ENCODE assay signal across 15 cellular contexts in genomic region chr2:190158798-190159434, GRCh38.
A peak's percentile ranks its signal among the peaks of the same experiment; 100 is the strongest.
DNase-seq lines count a peak whose midpoint lies in the region; ATAC-seq and TF ChIP-seq lines count a peak whose summit lies in the region.
"Had no signal": no experiment of that assay in that cellular context is flagged by ENCODE, and none has a peak within 500 bp of the region (broad histone marks: within the 10 kb centered on the region; RNA-seq: fewer than 3 reads in every experiment).

No MANE protein-coding gene starts in this region.

- H3K36me3 ChIP-seq in mesendoderm (ENCODE audit: control insufficient read depth, insufficient read depth, low read length) (no peaks in the 10 kb centered on the region), aorta (ENCODE audit: control insufficient read depth in 1 of 2, insufficient read depth in 2 of 2, low read length in 1 of 2) (no peaks in the 10 kb centered on the region)

- peak overlapping the region; percentile 83 for H3K27ac Mint-ChIP-seq in endothelial cell (ENCODE audit: unreplicated experiment)
- H3K27ac Mint-ChIP-seq: activated CD8-positive, alpha-beta T cell treated with anti-CD3 and anti-CD28 coated beads, Interleukin-2, amount 10 ng/mL, durations not matched to agents 7 days and 5 days; activated naive CD8-positive, alpha-beta T cell treated with anti-CD3 and anti-CD28 coated beads, Interleukin-2, amount 10 ng/mL, durations not matched to agents 7 days and 5 days; activated T-cell treated with anti-CD3 and anti-CD28 coated beads, Interleukin-2, amount 50 U/mL, for 72 hours; stimulated activated effector memory CD8-positive, alpha-beta T cell treated with anti-CD3 and anti-CD28 coated beads, Interleukin-12 subunit alpha, Interleukin-12 subunit beta, amount 100 ng/mL, for 72 hours had no signal

- no peaks in the 10 kb centered on the region for H3K36me3 Mint-ChIP-seq in endothelial cell (ENCODE audit: low read depth, unreplicated experiment)
- H3K36me3 Mint-ChIP-seq: activated naive CD8-positive, alpha-beta T cell treated with anti-CD3 and anti-CD28 coated beads, Interleukin-2, amount 10 ng/mL, durations not matched to agents 7 days and 5 days; stimulated activated effector memory CD8-positive, alpha-beta T cell treated with anti-CD3 and anti-CD28 coated beads, Interleukin-12 subunit alpha, Interleukin-12 subunit beta, amount 100 ng/mL, for 72 hours had no signal

- no peaks in the 10 kb centered on the region for H3K9me3 Mint-ChIP-seq in endothelial cell (ENCODE audit: unreplicated experiment)
- H3K9me3 Mint-ChIP-seq: activated naive CD8-positive, alpha-beta T cell treated with anti-CD3 and anti-CD28 coated beads, Interleukin-2, amount 10 ng/mL, durations not matched to agents 7 days and 5 days; activated T-cell treated with anti-CD3 and anti-CD28 coated beads, Interleukin-2, amount 50 U/mL, for 72 hours; stimulated activated effector memory CD8-positive, alpha-beta T cell treated with anti-CD3 and anti-CD28 coated beads, Interleukin-12 subunit alpha, Interleukin-12 subunit beta, amount 100 ng/mL, for 72 hours had no signal

- no peaks in the 10 kb centered on the region for H3K79me1 ChIP-seq in mesendoderm (ENCODE audit: low read length)

- WGBS in mesendoderm (ENCODE audit: extremely low coverage, insufficient coverage, low lambda C conversion rate): no CpG with 5 or more reads among the region's 3 CpGs
- 70% methylated on average over 3 of the region's 3 CpGs for WGBS in aorta, 2 donors

- ATAC-seq in Right ventricle myocardium inferior (peak; percentile 16), aorta (ENCODE audit: low FRiP score) (peak; percentile 34), HG03342 (IDR thresholded peaks at IDR 0.05; ENCODE audit: unreplicated experiment) (no peak)
- ATAC-seq: activated CD8-positive, alpha-beta T cell treated with anti-CD3 and anti-CD28 coated beads, Interleukin-2, amount 10 ng/mL, durations not matched to agents 7 days and 5 days; activated T-cell treated with anti-CD3 and anti-CD28 coated beads, Interleukin-2, amount 50 U/mL, for 72 hours; stimulated activated effector memory CD8-positive, alpha-beta T cell treated with anti-CD3 and anti-CD28 coated beads, Interleukin-12 subunit alpha, Interleukin-12 subunit beta, amount 100 ng/mL, for 72 hours had no signal

- H3K79me2 ChIP-seq in mesendoderm (ENCODE audit: control insufficient read depth, insufficient read depth, low read length): no peaks in the 10 kb centered on the region
- H3K79me2 ChIP-seq: parathyroid adenoma had no signal

- H3K9me3 ChIP-seq in aorta (ENCODE audit: control insufficient read depth, low read length): peaks cover 1% of the 10 kb centered on the region

- no peaks in the 10 kb centered on the region for H3K27me3 ChIP-seq in mesendoderm (ENCODE audit: insufficient read depth, low read length, poor library complexity)
- no peaks in the 10 kb centered on the region for H3K27me3 ChIP-seq in aorta (ENCODE audit: control insufficient read depth in 1 of 2, insufficient read depth in 2 of 2, low read length in 1 of 2)

- no peak overlapping the region for H3K18ac ChIP-seq in mesendoderm (ENCODE audit: low read length)

- no peak overlapping the region for H3K9ac ChIP-seq in mesendoderm (ENCODE audit: low read length)
- H3K9ac ChIP-seq: parathyroid adenoma had no signal

- no peak overlapping the region for H3K4me3 ChIP-seq in mesendoderm (ENCODE audit: low read length)
- no peak overlapping the region for H3K4me3 ChIP-seq in aorta (ENCODE audit: low read length in 2 of 2)

- no peak overlapping the region for H3K4me3 Mint-ChIP-seq in endothelial cell (ENCODE audit: unreplicated experiment)
- H3K4me3 Mint-ChIP-seq: activated CD8-positive, alpha-beta T cell treated with anti-CD3 and anti-CD28 coated beads, Interleukin-2, amount 10 ng/mL, durations not matched to agents 7 days and 5 days; activated naive CD8-positive, alpha-beta T cell treated with anti-CD3 and anti-CD28 coated beads, Interleukin-2, amount 10 ng/mL, durations not matched to agents 7 days and 5 days; activated T-cell treated with anti-CD3 and anti-CD28 coated beads, Interleukin-2, amount 50 U/mL, for 72 hours; stimulated activated effector memory CD8-positive, alpha-beta T cell treated with anti-CD3 and anti-CD28 coated beads, Interleukin-12 subunit alpha, Interleukin-12 subunit beta, amount 100 ng/mL, for 72 hours had no signal

- no peak overlapping the region for H2BK15ac ChIP-seq in mesendoderm (replicated peaks; ENCODE audit: low read depth)

- no peak overlapping the region for H3K23ac ChIP-seq in mesendoderm (ENCODE audit: low read length)

- no peak overlapping the region for H2BK5ac ChIP-seq in mesendoderm (ENCODE audit: low read length)

- no peak overlapping the region for H2BK120ac ChIP-seq in mesendoderm (ENCODE audit: low read depth, low read length)

- H4K8ac ChIP-seq in mesendoderm (ENCODE audit: low read depth, low read length): no peak overlapping the region

- intact Hi-C loops in Right ventricle myocardium inferior (cut with DNase I): no loop called here
- intact Hi-C loops in cardiac septum (cut with DNase I): no loop called here
- intact Hi-C loops in aorta (cut with DNase I): no loop called here

- H3K4me1 ChIP-seq in mesendoderm (ENCODE audit: control insufficient read depth, low read depth, low read length) (no peaks in the 10 kb centered on the region), aorta (ENCODE audit: control insufficient read depth in 1 of 2, insufficient read depth in 2 of 2, low read length in 2 of 2) (no peaks in the 10 kb centered on the region)
- H3K4me1 ChIP-seq: parathyroid adenoma had no signal

- peaks cover 12% of the 10 kb centered on the region for H3K4me1 Mint-ChIP-seq in endothelial cell (ENCODE audit: unreplicated experiment)
- H3K4me1 Mint-ChIP-seq: activated naive CD8-positive, alpha-beta T cell treated with anti-CD3 and anti-CD28 coated beads, Interleukin-2, amount 10 ng/mL, durations not matched to agents 7 days and 5 days; stimulated activated effector memory CD8-positive, alpha-beta T cell treated with anti-CD3 and anti-CD28 coated beads, Interleukin-12 subunit alpha, Interleukin-12 subunit beta, amount 100 ng/mL, for 72 hours had no signal

- H2AK5ac ChIP-seq in mesendoderm (ENCODE audit: low read length): no peak overlapping the region

- no peak overlapping the region for H4K5ac ChIP-seq in mesendoderm (ENCODE audit: low read length)

- TF ChIP-seq CTCF in endothelial cell (IDR thresholded peaks at IDR 0.05; ENCODE audit: unreplicated experiment): no peak

- no peak overlapping the region for H3K56ac ChIP-seq in mesendoderm (ENCODE audit: low read length)

- no peak overlapping the region for H3K4me2 ChIP-seq in mesendoderm (ENCODE audit: low read length)

- H3K27ac ChIP-seq in mesendoderm (ENCODE audit: low read depth, low read length) (no peak overlapping the region), aorta (ENCODE audit: low read depth in 1 of 2, low read length in 2 of 2) (no peak overlapping the region)
- H3K27ac ChIP-seq: parathyroid adenoma had no signal

- DNase-seq in Right ventricle myocardium inferior (ENCODE audit: missing footprints) (no peak), cardiac septum (ENCODE audit: low spot score) (no peak), endothelial cell (ENCODE audit: low spot score) (peak; percentile 25), mesendoderm (peak; percentile 88), aorta (no peak), NCI-H446 treated with DMSO at 0.1 percent for 48 hours (lab: John Stamatoyannopoulos, UW) (no peak)
- no peak for DNase-seq in activated CD4-positive, alpha-beta T cell treated with anti-CD3 and anti-CD28 coated beads for 48 hours
- DNase-seq: activated CD8-positive, alpha-beta T cell treated with anti-CD3 and anti-CD28 coated beads, Interleukin-2, amount 10 ng/mL, durations not matched to agents 7 days and 5 days; activated naive CD8-positive, alpha-beta T cell treated with anti-CD3 and anti-CD28 coated beads, Interleukin-2, amount 10 ng/mL, durations not matched to agents 7 days and 5 days; activated T-cell treated with anti-CD3 and anti-CD28 coated beads, Interleukin-2, amount 50 U/mL, for 72 hours; glutamatergic neuron; islet precursor cell had no signal

- H3K4ac ChIP-seq in mesendoderm (ENCODE audit: low read depth, low read length): no peak overlapping the region

- no peaks in the 10 kb centered on the region for H3K27me3 Mint-ChIP-seq in endothelial cell (ENCODE audit: unreplicated experiment)

Comparison
In these comparisons a context has a peak if more than half of its experiments do, and no peak if none do; other contexts are left out.
1. DNase-seq: peak in endothelial cell (single experiment) and mesendoderm (single experiment); none in Right ventricle myocardium inferior (single experiment), cardiac septum (single experiment), aorta (0 of 2), NCI-H446 treated with DMSO at 0.1 percent for 48 hours (single experiment) and activated CD4-positive, alpha-beta T cell treated with anti-CD3 and anti-CD28 coated beads for 48 hours (single experiment).